In genomic region chr1:213573648-213574009, GRCh38 we compare ENCODE assay signal across 21 cellular contexts.
DNase-seq lines count a peak whose midpoint lies in the region; ATAC-seq, FAIRE-seq and TF ChIP-seq lines count a peak whose summit lies in the region.
"Had no signal": no experiment of that assay in that cellular context is flagged by ENCODE, and none has a peak within 500 bp of the region (broad histone marks: within the 10 kb centered on the region; RNA-seq: fewer than 3 reads in every experiment).

No MANE protein-coding gene starts in this region.

- no peak overlapping the region for H3K4me3 ChIP-seq in HepG2 (replicated peaks in 1 of 3; ENCODE audit: insufficient read depth in 1 of 3, low read depth in 2 of 3, low read length in 3 of 3)
- H3K4me3 ChIP-seq in right lobe of liver = no peak overlapping the region
- no peak overlapping the region for H3K4me3 ChIP-seq in mucosa of descending colon
- H3K4me3 ChIP-seq: A549; BLaER1 treated with 17β-estradiol and CSF1 and Interleukin-3, amounts not matched to agents 10 nM and 100 nM; GM12878 had no signal

- peak; percentile 15 for DNase-seq in HepG2 (ENCODE audit: low spot score)
- DNase-seq in right lobe of liver = no peak
- peak; percentile 31 for DNase-seq in SW480 (ENCODE audit: low spot score)
- DNase-seq in mucosa of descending colon = no peak
- DNase-seq: AML-193; CD4-positive, alpha-beta T cell; CD8-positive, alpha-beta T cell; DMS 273 treated with DMSO at 0.1 percent for 48 hours; DMS79; DND-41; EL; GDM1 had no signal

- H3K36me3 ChIP-seq in HepG2 (replicated peaks in 1 of 2; ENCODE audit: control insufficient read depth in 1 of 2, insufficient read depth in 2 of 2, low read length in 2 of 2) (no peaks in the 10 kb centered on the region), right lobe of liver (no peaks in the 10 kb centered on the region), mucosa of descending colon (ENCODE audit: low read depth) (no peaks in the 10 kb centered on the region)
- H3K36me3 ChIP-seq: BLaER1 treated with 17β-estradiol and CSF1 and Interleukin-3, amounts not matched to agents 10 nM and 100 nM had no signal

- no peak for TF ChIP-seq POLR2A in HepG2 (IDR thresholded peaks at IDR 0.05; ENCODE audit: insufficient read depth in 1 of 2, low read depth in 2 of 2, low read length in 2 of 2)
- TF ChIP-seq POLR2A in right lobe of liver (IDR thresholded peaks at IDR 0.05) = no peak

- peak overlapping the region; percentile 52 for H3K9ac ChIP-seq in HepG2 (ENCODE audit: insufficient read depth, low read depth, low read length)
- H3K9ac ChIP-seq: BLaER1 treated with 17β-estradiol and CSF1 and Interleukin-3, amounts not matched to agents 10 nM and 100 nM had no signal

- no peaks in the 10 kb centered on the region for H3K79me2 ChIP-seq in HepG2 (ENCODE audit: insufficient read depth, low read length)

- ATAC-seq in HepG2 = no peak
- ATAC-seq in right lobe of liver = no peak
- ATAC-seq in mucosa of descending colon = peak; percentile 3
- ATAC-seq in GM18498 (IDR thresholded peaks at IDR 0.05; ENCODE audit: unreplicated experiment) = no peak
- no peak for ATAC-seq in HG03045 (IDR thresholded peaks at IDR 0.05; ENCODE audit: unreplicated experiment)
- no peak for ATAC-seq in HG02970 (IDR thresholded peaks at IDR 0.05; ENCODE audit: low FRiP score, unreplicated experiment)
- ATAC-seq: A549; CD8-positive, alpha-beta T cell; GM12878 had no signal

- no peak overlapping the region for H2AFZ ChIP-seq in HepG2 (ENCODE audit: low read length)

- POLR2A ChIA-PET in HepG2 (lab: Yijun Ruan, JAX) = interaction anchor here (1.1 to 2.8 kb wide), 4 partner anchors 17 to 550 kb away, joined by 3 to 13 read pairs (median 4); no protein-coding TSS in a partner anchor

- H3K9me3 ChIP-seq in HepG2 (ENCODE audit: low read length) (peaks cover 9% of the 10 kb centered on the region; the same call in 1 of the 2 replicates), right lobe of liver (no peaks in the 10 kb centered on the region), mucosa of descending colon (no peaks in the 10 kb centered on the region)
- H3K9me3 ChIP-seq: A549 had no signal

- H3K4me1 ChIP-seq in HepG2 (ENCODE audit: insufficient read depth, low read length) = peaks cover 69% of the 10 kb centered on the region
- H3K4me1 ChIP-seq in right lobe of liver = no peaks in the 10 kb centered on the region
- no peaks in the 10 kb centered on the region for H3K4me1 ChIP-seq in mucosa of descending colon (ENCODE audit: low read depth)
- H3K4me1 ChIP-seq: A549; BLaER1 treated with 17β-estradiol and CSF1 and Interleukin-3, amounts not matched to agents 10 nM and 100 nM had no signal

- H3K27ac ChIP-seq in HepG2 (ENCODE audit: extremely low read length, insufficient read depth, low read length) (peak overlapping the region; percentile 90), right lobe of liver (no peak overlapping the region)
- H3K27ac ChIP-seq: 22Rv1; A549; BLaER1 treated with 17β-estradiol and CSF1 and Interleukin-3, amounts not matched to agents 10 nM and 100 nM; C4-2B had no signal

- H3K27me3 ChIP-seq in HepG2 (ENCODE audit: control insufficient read depth in 1 of 2, insufficient read depth in 2 of 2, low read length in 2 of 2) = no peaks in the 10 kb centered on the region
- no peaks in the 10 kb centered on the region for H3K27me3 ChIP-seq in right lobe of liver
- H3K27me3 ChIP-seq: BLaER1 treated with 17β-estradiol and CSF1 and Interleukin-3, amounts not matched to agents 10 nM and 100 nM had no signal

- H3K4me2 ChIP-seq in HepG2 (ENCODE audit: low read depth, low read length) = peak overlapping the region; percentile 39
- H3K4me2 ChIP-seq: A549; BLaER1 treated with 17β-estradiol and CSF1 and Interleukin-3, amounts not matched to agents 10 nM and 100 nM had no signal

- 44% methylated on average over 2 of the region's 2 CpGs for WGBS in HepG2 (ENCODE audit: low lambda C conversion rate)
- WGBS in right lobe of liver (ENCODE audit: insufficient coverage, low coverage, low lambda C conversion rate, missing lambda C conversion rate) = 79% methylated on average over 2 of the region's 2 CpGs

- no peak for FAIRE-seq in HepG2 (lab: Jason Lieb, UNC)
- FAIRE-seq: A549, GM12878, GM12892 had no signal

- in situ Hi-C loops in HepG2 (cut with HindIII; ENCODE audit: extremely low pct_ligation_motif_present, low pct_unique_long_range_greater_than_20kb) = no loop called here

- no TSS peak for BruUV-seq in HepG2 (replicated peaks; lab: Mats Ljungman, UMichigan)

- no peak for TF ChIP-seq EP300 in HepG2 (IDR thresholded peaks at IDR 0.05; ENCODE audit: low read depth in 2 of 2, low read length in 2 of 2)
- no peak for TF ChIP-seq EP300 in HepG2 (CRISPR knock-in tag; IDR thresholded peaks at IDR 0.05; ENCODE audit: borderline replicate concordance)

- intact Hi-C loops in HepG2 (cut with micrococcal nuclease; ENCODE audit: unreplicated experiment) (no loop called here), right lobe of liver (cut with DNase I) (no loop called here), mucosa of descending colon (cut with DNase I, micrococcal nuclease) (no loop called here)

- TF ChIP-seq RAD21 in HepG2 (CRISPR knock-in tag; IDR thresholded peaks at IDR 0.05) = no peak

- TF ChIP-seq CTCF in HepG2 (CRISPR knock-in tag; IDR thresholded peaks at IDR 0.05) (no peak), right lobe of liver (IDR thresholded peaks at IDR 0.05) (no peak), mucosa of descending colon (IDR thresholded peaks at IDR 0.05) (no peak)

- no peaks in the 10 kb centered on the region for H4K20me1 ChIP-seq in HepG2 (ENCODE audit: insufficient read depth, low read length)
- H4K20me1 ChIP-seq: BLaER1 treated with 17β-estradiol and CSF1 and Interleukin-3, amounts not matched to agents 10 nM and 100 nM had no signal

- CTCF ChIA-PET in HepG2 (lab: Yijun Ruan, JAX; ENCODE audit: low intra/inter-chr PET ratio, low total read pairs) = no interaction called here

TF ChIP-seq in HepG2, 621 proteins besides CTCF, POLR2A, EP300 and RAD21:
- no peak for TF ChIP-seq NR1H2 (CRISPR knock-in tag; IDR thresholded peaks at IDR 0.05; ENCODE audit: borderline replicate concordance, low read depth)
- no peak for TF ChIP-seq ZBTB43 (CRISPR knock-in tag; conservative IDR thresholded peaks at IDR 0.05)
- peak; percentile 26; the same call in 1 of the 2 replicates for TF ChIP-seq SALL1 (CRISPR knock-in tag; IDR thresholded peaks at IDR 0.05)
- TF ChIP-seq HNRNPK (IDR thresholded peaks at IDR 0.05; ENCODE audit: low read depth, low read length, poor library complexity, severe bottlenecking) = no peak
- no peak for TF ChIP-seq ELF1 (CRISPR knock-in tag; IDR thresholded peaks at IDR 0.05)
- TF ChIP-seq ZBTB34 (CRISPR knock-in tag; IDR thresholded peaks at IDR 0.05) = no peak
- TF ChIP-seq SOX13 (IDR thresholded peaks at IDR 0.05) = no peak
- TF ChIP-seq SOX13 (CRISPR knock-in tag; conservative IDR thresholded peaks at IDR 0.05 in 1 of 2, IDR thresholded peaks at IDR 0.05 in 1 of 2) = 0 out of 4 replicates have a peak, but pooled peaks of 1 of the 2 experiments have one; percentile 4
- TF ChIP-seq RFX1 (IDR thresholded peaks at IDR 0.05) = no peak
- TF ChIP-seq ZNF251 (CRISPR knock-in tag; IDR thresholded peaks at IDR 0.05) = no peak
- TF ChIP-seq ZNF501 (CRISPR knock-in tag; IDR thresholded peaks at IDR 0.05) = no peak
- TF ChIP-seq RBFOX2 (IDR thresholded peaks at IDR 0.05; ENCODE audit: low read depth, low read length) = peak; percentile 55; the same call in 1 of the 2 replicates
- TF ChIP-seq BCL6 (CRISPR knock-in tag; IDR thresholded peaks at IDR 0.05) = peak; percentile 43; the same call in 1 of the 2 replicates

Comparison
In these comparisons a context has a peak if more than half of its experiments do, and no peak if none do; other contexts are left out.
1. DNase-seq: peak in HepG2 (single experiment) and SW480 (single experiment); none in right lobe of liver (0 of 3) and mucosa of descending colon (0 of 3).